Comparison of ENCODE assay signal across 22 cellular contexts in the genomic region with DNA sequence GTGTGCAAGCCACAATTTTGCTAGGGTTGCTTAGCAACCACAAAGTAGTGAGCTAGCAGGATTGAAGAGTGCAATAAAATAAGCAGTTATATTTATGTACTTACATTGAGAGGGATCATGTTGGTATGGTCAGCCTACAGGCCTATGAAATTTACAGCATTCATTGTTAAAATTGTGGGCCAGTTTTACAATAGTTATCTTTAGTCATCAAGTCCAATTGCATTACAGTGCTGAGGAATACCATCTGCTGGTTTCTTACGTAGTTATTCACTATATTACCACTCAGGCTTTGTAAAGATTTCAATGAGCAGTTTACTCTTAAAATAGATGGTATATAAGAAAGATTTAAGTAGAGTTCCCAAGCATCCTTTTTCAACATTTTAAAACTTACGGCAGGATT.
DNase-seq lines count a peak whose midpoint lies in the region; ATAC-seq and TF ChIP-seq lines count a peak whose summit lies in the region.
"Had no signal": no experiment of that assay in that cellular context is flagged by ENCODE, and none has a peak within 500 bp of the region (broad histone marks: within the 10 kb centered on the region; RNA-seq: fewer than 3 reads in every experiment).

No MANE protein-coding gene starts in this region.

- H3K4me1 ChIP-seq in PC-3 (ENCODE audit: insufficient read depth, low read length) (no peaks in the 10 kb centered on the region), Peyer's patch (no peaks in the 10 kb centered on the region)
- H3K4me1 ChIP-seq: BLaER1, heart left ventricle, suprapubic skin had no signal

- peaks cover 16% of the 10 kb centered on the region for H3K4me1 Mint-ChIP-seq in osteocyte (ENCODE audit: unreplicated experiment)
- H3K4me1 Mint-ChIP-seq: memory B cell; stimulated activated memory B cell treated with anti-CD40 and anti-IgM and Interleukin-4, amounts not matched to agents 10 μg/mL and 1 μg/mL and 100 μg/mL, for 72 hours had no signal

- no peak for TF ChIP-seq POLR2A in Peyer's patch (IDR thresholded peaks at IDR 0.05)

- H3K9me3 ChIP-seq in PC-3 (ENCODE audit: low read length) = no peaks in the 10 kb centered on the region
- H3K9me3 ChIP-seq in Peyer's patch = no peaks in the 10 kb centered on the region
- H3K9me3 ChIP-seq: BLaER1, suprapubic skin had no signal

- DNase-seq in DMS153 (lab: John Stamatoyannopoulos, UW) (peak; percentile 40), NCI-H1417 treated with DMSO at 0.1 percent for 48 hours (lab: John Stamatoyannopoulos, UW) (peak; percentile 10), PC-3 (no peak), fibroblast of the aortic adventitia (ENCODE audit: low read depth) (peak; percentile 42), osteocyte (ENCODE audit: extremely low spot score, unreplicated experiment) (no peak), Peyer's patch (no peak)
- DNase-seq: ACHN; activated CD4-positive, alpha-beta T cell treated with anti-CD3 and anti-CD28 coated beads for 1 hour; activated CD8-positive, alpha-beta T cell treated with anti-CD3 and anti-CD28 coated beads for 36 hours; activated effector memory CD4-positive, alpha-beta T cell treated with anti-CD3 and anti-CD28 coated beads, Interleukin-2, amount 50 U/mL, for 16 hours; activated T-cell treated with anti-CD3 and anti-CD28 coated beads for 4 hours; COR-L47; heart left ventricle; left cardiac atrium; NCI-H226; small intestine had no signal

- no peaks in the 10 kb centered on the region for H4K20me1 ChIP-seq in PC-3 (ENCODE audit: low read length)
- H4K20me1 ChIP-seq: BLaER1 had no signal

- no peak overlapping the region for H3K4me3 Mint-ChIP-seq in osteocyte (ENCODE audit: unreplicated experiment)
- H3K4me3 Mint-ChIP-seq: activated CD8-positive, alpha-beta T cell treated with anti-CD3 and anti-CD28 coated beads for 36 hours; memory B cell; stimulated activated memory B cell treated with anti-CD40 and anti-IgM and Interleukin-4, amounts not matched to agents 10 μg/mL and 1 μg/mL and 100 μg/mL, for 72 hours had no signal

- no peaks in the 10 kb centered on the region for H3K9me2 ChIP-seq in PC-3 (replicated peaks; ENCODE audit: low read length)

- no peaks in the 10 kb centered on the region for H3K36me3 Mint-ChIP-seq in osteocyte (ENCODE audit: unreplicated experiment)
- H3K36me3 Mint-ChIP-seq: memory B cell; stimulated activated memory B cell treated with anti-CD40 and anti-IgM and Interleukin-4, amounts not matched to agents 10 μg/mL and 1 μg/mL and 100 μg/mL, for 72 hours had no signal

- no peak overlapping the region for H2AFZ ChIP-seq in PC-3 (ENCODE audit: low read length)

- no peak overlapping the region for H3K4me2 ChIP-seq in PC-3 (ENCODE audit: low read length)
- H3K4me2 ChIP-seq: BLaER1 had no signal

- H3K4me3 ChIP-seq in PC-3 (ENCODE audit: low read length) (no peak overlapping the region), fibroblast of the aortic adventitia (ENCODE audit: low read depth, low read length) (no peak overlapping the region), Peyer's patch (no peak overlapping the region)
- H3K4me3 ChIP-seq: BLaER1, heart left ventricle, suprapubic skin had no signal

- H3K27ac ChIP-seq in PC-3 (ENCODE audit: low read length) (no peak overlapping the region), Peyer's patch (no peak overlapping the region)
- H3K27ac ChIP-seq: BLaER1, heart left ventricle, suprapubic skin had no signal

- no peak overlapping the region for H3K9ac ChIP-seq in PC-3 (ENCODE audit: low read length)
- H3K9ac ChIP-seq: BLaER1 had no signal

- ATAC-seq in PC-3 (peak; percentile 57), GM19397 (IDR thresholded peaks at IDR 0.05; ENCODE audit: unreplicated experiment) (no peak)
- ATAC-seq: activated CD8-positive, alpha-beta T cell treated with anti-CD3 and anti-CD28 coated beads for 36 hours; HCT116; heart left ventricle; left cardiac atrium; stimulated activated memory B cell treated with anti-CD40 and anti-IgM and Interleukin-4, amounts not matched to agents 10 μg/mL and 1 μg/mL and 100 μg/mL, for 72 hours had no signal

- no TSS peak for BruUV-seq in PC-3 (replicated peaks; lab: Mats Ljungman, UMichigan)

- intact Hi-C loops in PC-3 (cut with micrococcal nuclease) = no loop called here

- H3K27ac Mint-ChIP-seq in osteocyte (ENCODE audit: unreplicated experiment) = no peak overlapping the region
- H3K27ac Mint-ChIP-seq: activated CD8-positive, alpha-beta T cell treated with anti-CD3 and anti-CD28 coated beads for 36 hours; memory B cell; stimulated activated memory B cell treated with anti-CD40 and anti-IgM and Interleukin-4, amounts not matched to agents 10 μg/mL and 1 μg/mL and 100 μg/mL, for 72 hours had no signal

- POLR2A ChIA-PET in PC-3 (lab: Charles Lee; ENCODE audit: unreplicated experiment) = no interaction called here

- H3K9me3 Mint-ChIP-seq in osteocyte (ENCODE audit: unreplicated experiment) = peaks cover 6% of the 10 kb centered on the region
- H3K9me3 Mint-ChIP-seq: activated CD8-positive, alpha-beta T cell treated with anti-CD3 and anti-CD28 coated beads for 36 hours; memory B cell had no signal

- no peaks in the 10 kb centered on the region for H3K36me3 ChIP-seq in PC-3 (ENCODE audit: low read depth, low read length)
- no peaks in the 10 kb centered on the region for H3K36me3 ChIP-seq in Peyer's patch
- H3K36me3 ChIP-seq: BLaER1, heart left ventricle, suprapubic skin had no signal

- H3K27me3 Mint-ChIP-seq in osteocyte (ENCODE audit: unreplicated experiment) = no peaks in the 10 kb centered on the region
- H3K27me3 Mint-ChIP-seq: activated CD8-positive, alpha-beta T cell treated with anti-CD3 and anti-CD28 coated beads for 36 hours; memory B cell; stimulated activated memory B cell treated with anti-CD40 and anti-IgM and Interleukin-4, amounts not matched to agents 10 μg/mL and 1 μg/mL and 100 μg/mL, for 72 hours had no signal

- CTCF ChIA-PET in PC-3 (lab: Charles Lee) = interaction anchor here (0.7 kb wide), 1 partner anchor 15 kb away, joined by 4 read pairs; no protein-coding TSS in a partner anchor

- H3F3A ChIP-seq in PC-3 (ENCODE audit: low read length, unreplicated experiment) = no peaks in the 10 kb centered on the region

- no peaks in the 10 kb centered on the region for H3K79me2 ChIP-seq in PC-3 (ENCODE audit: low read length)

- TF ChIP-seq CTCF in PC-3 (conservative IDR thresholded peaks at IDR 0.05; ENCODE audit: low read depth, low read length) (no peak), fibroblast of the aortic adventitia (IDR thresholded peaks at IDR 0.05; ENCODE audit: insufficient read depth, low read length) (no peak), osteocyte (IDR thresholded peaks at IDR 0.05) (no peak), Peyer's patch (IDR thresholded peaks at IDR 0.05) (no peak)

- H3K27me3 ChIP-seq in PC-3 (ENCODE audit: low read length) (no peaks in the 10 kb centered on the region), Peyer's patch (no peaks in the 10 kb centered on the region)
- H3K27me3 ChIP-seq: BLaER1, heart left ventricle, suprapubic skin had no signal

Comparison
In these comparisons a context has a peak if more than half of its experiments do, and no peak if none do; other contexts are left out.
1. DNase-seq: peak in DMS153 (single experiment), NCI-H1417 treated with DMSO at 0.1 percent for 48 hours (single experiment) and fibroblast of the aortic adventitia (single experiment); none in PC-3 (single experiment), osteocyte (single experiment) and Peyer's patch (0 of 3).